In the genomic region with DNA sequence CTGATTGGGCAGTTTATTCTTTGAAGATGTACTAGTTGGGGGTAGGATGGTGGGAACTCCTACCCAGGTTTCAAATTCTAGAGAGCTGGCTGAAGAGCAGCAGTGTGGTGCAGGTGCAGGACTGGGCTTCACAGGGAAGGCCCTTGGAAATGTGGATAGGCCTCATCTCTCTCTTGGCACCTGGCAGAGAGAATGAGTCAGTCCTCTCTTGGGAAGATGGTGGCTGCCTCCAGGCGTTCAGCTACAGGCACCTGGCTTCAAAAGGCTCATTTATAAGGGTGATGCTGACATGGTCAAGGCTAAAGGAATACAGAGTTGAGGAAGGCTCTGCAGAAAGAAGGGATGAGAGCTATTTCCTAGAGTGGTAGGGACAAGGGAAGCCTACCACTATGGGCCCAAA, we compare ENCODE assay signal across 25 cellular contexts.
"Had no signal": no experiment of that assay in that cellular context is flagged by ENCODE, and none has a peak within 500 bp of the region (broad histone marks: within the 10 kb centered on the region; RNA-seq: fewer than 3 reads in every experiment).

No MANE protein-coding gene starts in this region.

- H3K36me3 ChIP-seq: brain microvascular endothelial cell, cardiac muscle cell had no signal

- DNase-seq: activated CD4-positive, alpha-beta T cell treated with anti-CD3 and anti-CD28 coated beads for 4 hours; activated CD8-positive, alpha-beta memory T cell treated with anti-CD3 and anti-CD28 coated beads, Interleukin-2, amount 50 U/mL, for 4 hours; activated CD8-positive, alpha-beta T cell treated with anti-CD3 and anti-CD28 coated beads for 36 hours; activated gamma-delta T cell treated with Interleukin-2 at 50 U/mL for 16 hours; activated naive CD4-positive, alpha-beta T cell treated with anti-CD3 and anti-CD28 coated beads, Interleukin-2, amount 10 ng/mL, durations not matched to agents 7 days and 5 days; activated naive CD8-positive, alpha-beta T cell treated with anti-CD3 and anti-CD28 coated beads for 36 hours; activated T-cell treated with anti-CD3 and anti-CD28 coated beads, Interleukin-2, amount 50 U/mL, for 72 hours; brain microvascular endothelial cell; cerebellar nuclear complex; MM.1S; NCI-H1105; NCI-H1436; NCI-H1694 treated with DMSO at 0.1 percent for 48 hours; NCI-H2081 treated with DMSO at 0.1 percent for 48 hours; NCI-H2171 treated with DMSO at 0.1 percent for 48 hours; NCI-H226; NCI-H524; NCI-H748 treated with DMSO at 0.1 percent for 48 hours; OCI-M1; Right ventricle myocardium superior; RPMI8226 had no signal

- ATAC-seq: activated CD4-positive, CD25-positive, alpha-beta regulatory T cell treated with anti-CD3 and anti-CD28 coated beads, Interleukin-2, amount 50 U/mL, for 24 hours; activated CD8-positive, alpha-beta T cell treated with anti-CD3 and anti-CD28 coated beads for 36 hours; activated T-cell treated with anti-CD3 and anti-CD28 coated beads, Interleukin-2, amount 50 U/mL, for 72 hours; Panc1 had no signal

- H3K4me3 ChIP-seq: cardiac muscle cell had no signal

- H3K9ac ChIP-seq: KMS-11 had no signal

- H3K27me3 ChIP-seq: brain microvascular endothelial cell, cardiac muscle cell had no signal

- H3K27ac ChIP-seq: brain microvascular endothelial cell, cardiac muscle cell, KMS-11 had no signal

- H3K4me2 ChIP-seq: KMS-11 had no signal
